In the genomic region with DNA sequence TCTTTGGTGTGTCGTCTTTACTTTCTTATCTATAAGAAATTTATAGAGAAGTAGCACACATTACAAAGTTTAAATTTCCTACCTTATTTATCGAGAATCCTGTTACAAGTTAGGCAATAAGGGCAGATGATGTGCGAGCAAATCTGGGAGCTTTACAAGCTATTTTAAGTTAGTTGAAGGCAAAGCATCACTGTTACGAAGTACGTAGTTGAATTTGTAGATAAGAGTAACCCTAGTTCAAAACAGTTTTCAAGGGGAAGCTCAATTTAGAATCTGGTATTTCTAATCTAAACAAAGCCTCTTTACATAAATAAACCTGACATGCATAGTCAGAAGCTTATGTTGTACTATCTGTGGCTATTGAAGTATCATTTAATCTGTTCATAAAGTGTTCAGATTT, we compare ENCODE assay signal across 29 cellular contexts. TPM values are rescaled to one million over a fixed set of nuclear protein-coding genes. Genes with fewer than 3 reads are reported as not detected.
A peak's percentile ranks its signal among the peaks of the same experiment; 100 is the strongest.
DNase-seq lines count a peak whose midpoint lies in the region; ATAC-seq and TF ChIP-seq lines count a peak whose summit lies in the region.
"Had no signal": no experiment of that assay in that cellular context is flagged by ENCODE, and none has a peak within 500 bp of the region (broad histone marks: within the 10 kb centered on the region; RNA-seq: fewer than 3 reads in every experiment).

No MANE protein-coding gene starts in this region.

- H3K27ac Mint-ChIP-seq in activated CD8-positive, alpha-beta T cell treated with anti-CD3 and anti-CD28 coated beads, Interleukin-2, amount 10 ng/mL, durations not matched to agents 7 days and 5 days = no peak overlapping the region
- H3K27ac Mint-ChIP-seq: nephron had no signal

- no peaks in the 10 kb centered on the region for H4K20me1 ChIP-seq in fibroblast of lung (ENCODE audit: control insufficient read depth, extremely low read depth, insufficient read depth, low read length)

- POLR2A ChIA-PET in activated CD8-positive, alpha-beta T cell treated with anti-CD3 and anti-CD28 coated beads, Interleukin-2, amount 10 ng/mL, durations not matched to agents 7 days and 5 days (lab: Charles Lee) = no interaction called here

- peaks cover 7% of the 10 kb centered on the region for H3K4me1 Mint-ChIP-seq in activated CD8-positive, alpha-beta T cell treated with anti-CD3 and anti-CD28 coated beads, Interleukin-2, amount 10 ng/mL, durations not matched to agents 7 days and 5 days (ENCODE audit: low read depth)
- H3K4me1 Mint-ChIP-seq: nephron had no signal

- peak overlapping the region; percentile 63 for H3K27ac ChIP-seq in fibroblast of lung (ENCODE audit: insufficient read depth, low read length)
- H3K27ac ChIP-seq: BLaER1 treated with 17β-estradiol and CSF1 and Interleukin-3, amounts not matched to agents 10 nM and 100 nM; KMS-11; pancreas; testis; vagina had no signal

- ATAC-seq in HG02763 (IDR thresholded peaks at IDR 0.05; ENCODE audit: unreplicated experiment) = no peak
- ATAC-seq in activated CD8-positive, alpha-beta T cell treated with anti-CD3 and anti-CD28 coated beads, Interleukin-2, amount 10 ng/mL, durations not matched to agents 7 days and 5 days = no peak
- ATAC-seq: activated T-cell treated with anti-CD3 and anti-CD28 coated beads, Interleukin-2, amount 50 U/mL, for 4 hours; left lobe of liver; pancreas; T-helper 17 cell had no signal

- H3K4me3 Mint-ChIP-seq in activated CD8-positive, alpha-beta T cell treated with anti-CD3 and anti-CD28 coated beads, Interleukin-2, amount 10 ng/mL, durations not matched to agents 7 days and 5 days = no peak overlapping the region
- H3K4me3 Mint-ChIP-seq: activated T-cell treated with anti-CD3 and anti-CD28 coated beads, Interleukin-2, amount 50 U/mL, for 4 hours; nephron had no signal

- DNase-seq in EH (ENCODE audit: low read depth) (peak; percentile 76), M059J (ENCODE audit: low read depth) (peak; percentile 12), fibroblast of lung (ENCODE audit: low read depth in 2 of 2) (peak; percentile 59 to 89), iris pigment epithelial cell (ENCODE audit: low read depth) (peak; percentile 93), NCI-H128 (lab: John Stamatoyannopoulos, UW; ENCODE audit: unreplicated experiment) (no peak), NCI-H82 treated with DMSO at 0.1 percent for 48 hours (lab: John Stamatoyannopoulos, UW; ENCODE audit: unreplicated experiment) (no peak)
- no peak for DNase-seq in activated CD8-positive, alpha-beta T cell treated with anti-CD3 and anti-CD28 coated beads, Interleukin-2, amount 10 ng/mL, durations not matched to agents 7 days and 5 days
- DNase-seq: activated CD4-positive, alpha-beta T cell treated with anti-CD3 and anti-CD28 coated beads for 48 hours; activated T-cell treated with anti-CD3 and anti-CD28 coated beads, Interleukin-2, amount 50 U/mL, for 4 hours; amniotic stem cell; Caco-2; caudate nucleus; DMS79 treated with DMSO at 0.1 percent for 48 hours; MV-4-11; NCI-H187; NCI-H2171 treated with DMSO at 0.1 percent for 48 hours; NCI-H524; pancreas; stimulated activated CD4-positive, alpha-beta T cell treated with anti-CD3 and anti-CD28 coated beads, Interleukin-12 subunit alpha, Interleukin-12 subunit beta, amount 100 ng/mL, for 4 hours; stimulated activated CD4-positive, alpha-beta T cell treated with anti-CD3 and anti-CD28 coated beads, Interleukin-4, amount 100 ng/mL, for 4 hours; stimulated activated naive CD4-positive, alpha-beta T cell; T-helper 17 cell; testis had no signal

- H3K79me2 ChIP-seq in fibroblast of lung (ENCODE audit: control insufficient read depth, insufficient read depth, low read length) = peaks cover 6% of the 10 kb centered on the region

- CTCF ChIA-PET in activated CD8-positive, alpha-beta T cell treated with anti-CD3 and anti-CD28 coated beads, Interleukin-2, amount 10 ng/mL, durations not matched to agents 7 days and 5 days (lab: Charles Lee) = interaction anchor here (1.5 to 4.4 kb wide), 2 partner anchors 16 to 35 kb away, joined by 4 to 24 read pairs; no protein-coding TSS in a partner anchor

- H3K9me3 ChIP-seq in fibroblast of lung (ENCODE audit: control insufficient read depth, insufficient read depth, low read depth, low read length) = no peaks in the 10 kb centered on the region
- H3K9me3 ChIP-seq: BLaER1 treated with 17β-estradiol and CSF1 and Interleukin-3, amounts not matched to agents 10 nM and 100 nM; Caco-2; pancreas; testis; vagina had no signal

- peak overlapping the region in 1 of 4 experiments; percentile 11 for H3K4me3 ChIP-seq in fibroblast of lung (replicated peaks in 1 of 4; ENCODE audit: control extremely low read depth in 1 of 4, insufficient read depth in 1 of 4, low read depth in 3 of 4, low read length in 4 of 4)
- H3K4me3 ChIP-seq: BLaER1 treated with 17β-estradiol and CSF1 and Interleukin-3, amounts not matched to agents 10 nM and 100 nM; pancreas; testis; vagina had no signal

- no peaks in the 10 kb centered on the region for H3K4me1 ChIP-seq in fibroblast of lung (ENCODE audit: control insufficient read depth, extremely low read depth, insufficient read depth, low read length)
- H3K4me1 ChIP-seq: Caco-2, pancreas, testis, vagina had no signal

- H3K4me2 ChIP-seq in fibroblast of lung (ENCODE audit: extremely low read depth, insufficient read depth, low read length) = peak overlapping the region; percentile 61
- H3K4me2 ChIP-seq: BLaER1 treated with 17β-estradiol and CSF1 and Interleukin-3, amounts not matched to agents 10 nM and 100 nM; KMS-11 had no signal

- H3K9me3 Mint-ChIP-seq in activated CD8-positive, alpha-beta T cell treated with anti-CD3 and anti-CD28 coated beads, Interleukin-2, amount 10 ng/mL, durations not matched to agents 7 days and 5 days (ENCODE audit: insufficient read depth) = no peaks in the 10 kb centered on the region
- H3K9me3 Mint-ChIP-seq: activated T-cell treated with anti-CD3 and anti-CD28 coated beads, Interleukin-2, amount 50 U/mL, for 4 hours; nephron had no signal

- no peaks in the 10 kb centered on the region for H3K27me3 ChIP-seq in fibroblast of lung (ENCODE audit: control insufficient read depth, insufficient read depth, low read length)
- H3K27me3 ChIP-seq: BLaER1 treated with 17β-estradiol and CSF1 and Interleukin-3, amounts not matched to agents 10 nM and 100 nM; pancreas; testis; vagina had no signal

- H3K9ac ChIP-seq in fibroblast of lung (ENCODE audit: insufficient read depth, low read length) = no peak overlapping the region
- H3K9ac ChIP-seq: BLaER1 treated with 17β-estradiol and CSF1 and Interleukin-3, amounts not matched to agents 10 nM and 100 nM; KMS-11 had no signal

- peaks cover 59% of the 10 kb centered on the region for H3K36me3 Mint-ChIP-seq in activated CD8-positive, alpha-beta T cell treated with anti-CD3 and anti-CD28 coated beads, Interleukin-2, amount 10 ng/mL, durations not matched to agents 7 days and 5 days (ENCODE audit: low read depth)

- H3K36me3 ChIP-seq in fibroblast of lung (ENCODE audit: control insufficient read depth, insufficient read depth, low read length) = no peaks in the 10 kb centered on the region
- H3K36me3 ChIP-seq: pancreas, vagina had no signal

- H2AFZ ChIP-seq in fibroblast of lung (ENCODE audit: low read length) = no peak overlapping the region

- H3K27me3 Mint-ChIP-seq in activated CD8-positive, alpha-beta T cell treated with anti-CD3 and anti-CD28 coated beads, Interleukin-2, amount 10 ng/mL, durations not matched to agents 7 days and 5 days (ENCODE audit: low read depth) = no peaks in the 10 kb centered on the region
- H3K27me3 Mint-ChIP-seq: T-helper 17 cell had no signal

- no peak for TF ChIP-seq CTCF in fibroblast of lung (conservative IDR thresholded peaks at IDR 0.05 in 1 of 2, IDR thresholded peaks at IDR 0.05 in 1 of 2; ENCODE audit: low read depth in 1 of 2, low read length in 2 of 2)

RNA-seq across cellular contexts. Expression of a gene that starts 8.4 kb away (rescaled TPM):
- 1.0 and 2.9 TPM in 2 replicates for total RNA-seq in M059J (2014; rRNA removed; shearing (Covaris generic))
- total RNA-seq in fibroblast of lung = 1.0 and 2.3 TPM in 2 replicates
- polyA plus RNA-seq in fibroblast of lung = 1.1 and 4.2 TPM in 2 replicates
- 1.5 and 2.7 TPM in 2 replicates for polyA plus RNA-seq in fibroblast of lung (2012)
- polyA minus RNA-seq in fibroblast of lung (ENCODE audit: low replicate concordance) = 8.5 TPM in 1 of 2 replicates, not detected in the other
- total RNA-seq in activated CD8-positive, alpha-beta T cell treated with anti-CD3 and anti-CD28 coated beads, Interleukin-2, amount 10 ng/mL, durations not matched to agents 7 days and 5 days = 10 to 100 TPM; 10.8 to 12.9 TPM

Comparison
In these comparisons a context has a peak if more than half of its experiments do, and no peak if none do; other contexts are left out.
1. DNase-seq: peak in EH (single experiment), M059J (single experiment), fibroblast of lung (2 of 2) and iris pigment epithelial cell (single experiment); none in NCI-H128 (single experiment), NCI-H82 treated with DMSO at 0.1 percent for 48 hours (single experiment) and activated CD8-positive, alpha-beta T cell treated with anti-CD3 and anti-CD28 coated beads, Interleukin-2, amount 10 ng/mL, durations not matched to agents 7 days and 5 days (single experiment).